1 cellular context compared by ENCODE assay signal in genomic region chr1:91795601-91796389, GRCh38.
TF ChIP-seq lines count a peak whose summit lies in the region.

No MANE protein-coding gene starts in this region.

TF ChIP-seq in HEK293, 187 proteins besides CTCF, POLR2A, EP300 and RAD21:
- TF ChIP-seq TSHZ1 (tag by site-specific recombination; IDR thresholded peaks at IDR 0.05; ENCODE audit: borderline replicate concordance) (no peak), ZBTB44 (tag by site-specific recombination; IDR thresholded peaks at IDR 0.05) (0 out of 2 replicates have a peak, but pooled peaks have one; percentile 6)
